Comparison of ENCODE assay signal across 23 cellular contexts in the genomic region with DNA sequence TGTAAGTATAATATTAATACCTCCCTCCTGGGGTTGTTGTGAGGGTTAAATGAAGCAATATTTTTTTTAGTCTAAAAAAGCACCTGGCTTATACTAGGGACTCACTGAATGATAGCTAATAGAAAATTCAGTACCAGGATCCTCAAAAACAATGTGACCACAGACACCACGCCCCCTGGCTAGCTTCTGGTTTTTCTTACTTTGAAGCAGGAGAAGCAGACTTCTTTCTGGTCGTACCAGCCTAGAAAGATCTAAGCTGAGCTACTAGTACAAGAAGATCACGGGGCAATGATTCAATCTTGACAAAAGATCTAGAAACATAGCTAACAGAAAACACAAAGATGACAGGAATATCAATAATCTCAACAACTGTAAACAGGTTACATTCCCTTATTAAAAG.
A peak's percentile ranks its signal among the peaks of the same experiment; 100 is the strongest.
DNase-seq lines count a peak whose midpoint lies in the region; ATAC-seq and TF ChIP-seq lines count a peak whose summit lies in the region.
"Had no signal": no experiment of that assay in that cellular context is flagged by ENCODE, and none has a peak within 500 bp of the region (broad histone marks: within the 10 kb centered on the region; RNA-seq: fewer than 3 reads in every experiment).

No MANE protein-coding gene starts in this region.

- ATAC-seq in activated CD8-positive, alpha-beta memory T cell treated with anti-CD3 and anti-CD28 coated beads, Interleukin-2, amount 10 ng/mL, durations not matched to agents 7 days and 5 days = no peak
- ATAC-seq in activated CD8-positive, alpha-beta T cell treated with anti-CD3 and anti-CD28 coated beads for 36 hours = no peak
- ATAC-seq in GM18511 (IDR thresholded peaks at IDR 0.05; ENCODE audit: unreplicated experiment) (no peak), HG03378 (IDR thresholded peaks at IDR 0.05; ENCODE audit: unreplicated experiment) (no peak), GM21360 (IDR thresholded peaks at IDR 0.05; ENCODE audit: unreplicated experiment) (no peak)
- ATAC-seq: A549, sciatic nerve, upper lobe of right lung had no signal

- peaks cover 2% of the 10 kb centered on the region for H3K9me3 Mint-ChIP-seq in activated CD8-positive, alpha-beta memory T cell treated with anti-CD3 and anti-CD28 coated beads, Interleukin-2, amount 10 ng/mL, durations not matched to agents 7 days and 5 days (ENCODE audit: low read depth)
- no peaks in the 10 kb centered on the region for H3K9me3 Mint-ChIP-seq in activated CD8-positive, alpha-beta T cell treated with anti-CD3 and anti-CD28 coated beads for 36 hours
- H3K9me3 Mint-ChIP-seq: neural progenitor cell had no signal

- no peak overlapping the region for H3K27ac Mint-ChIP-seq in activated CD8-positive, alpha-beta memory T cell treated with anti-CD3 and anti-CD28 coated beads, Interleukin-2, amount 10 ng/mL, durations not matched to agents 7 days and 5 days
- no peak overlapping the region for H3K27ac Mint-ChIP-seq in activated CD8-positive, alpha-beta T cell treated with anti-CD3 and anti-CD28 coated beads for 36 hours
- H3K27ac Mint-ChIP-seq: B cell, neural progenitor cell, progenitor cell of endocrine pancreas had no signal

- H3K36me3 Mint-ChIP-seq in activated CD8-positive, alpha-beta memory T cell treated with anti-CD3 and anti-CD28 coated beads, Interleukin-2, amount 10 ng/mL, durations not matched to agents 7 days and 5 days = no peaks in the 10 kb centered on the region
- no peaks in the 10 kb centered on the region for H3K36me3 Mint-ChIP-seq in activated CD8-positive, alpha-beta T cell treated with anti-CD3 and anti-CD28 coated beads for 36 hours (ENCODE audit: low read depth)

- no peak overlapping the region for H3K4me3 Mint-ChIP-seq in activated CD8-positive, alpha-beta memory T cell treated with anti-CD3 and anti-CD28 coated beads, Interleukin-2, amount 10 ng/mL, durations not matched to agents 7 days and 5 days
- H3K4me3 Mint-ChIP-seq in activated CD8-positive, alpha-beta T cell treated with anti-CD3 and anti-CD28 coated beads for 36 hours = no peak overlapping the region
- H3K4me3 Mint-ChIP-seq: B cell, neural progenitor cell had no signal

- no peak for TF ChIP-seq CTCF in activated CD8-positive, alpha-beta T cell treated with anti-CD3 and anti-CD28 coated beads for 36 hours (IDR thresholded peaks at IDR 0.05)

- intact Hi-C loops in activated CD8-positive, alpha-beta T cell treated with anti-CD3 and anti-CD28 coated beads for 36 hours (cut with micrococcal nuclease) = no loop called here

- CTCF ChIA-PET in activated CD8-positive, alpha-beta memory T cell treated with anti-CD3 and anti-CD28 coated beads, Interleukin-2, amount 10 ng/mL, durations not matched to agents 7 days and 5 days (lab: Charles Lee) = interaction anchor here (0.6 kb wide), 1 partner anchor 9 kb away, joined by 3 read pairs; no protein-coding TSS in a partner anchor
- CTCF ChIA-PET in activated CD8-positive, alpha-beta T cell treated with anti-CD3 and anti-CD28 coated beads for 36 hours (lab: Charles Lee) = interaction anchor here (2.3 kb wide), 1 partner anchor 9 kb away, joined by 10 read pairs; no protein-coding TSS in a partner anchor

- H3K4me1 Mint-ChIP-seq in activated CD8-positive, alpha-beta memory T cell treated with anti-CD3 and anti-CD28 coated beads, Interleukin-2, amount 10 ng/mL, durations not matched to agents 7 days and 5 days = no peaks in the 10 kb centered on the region
- peaks cover 12% of the 10 kb centered on the region for H3K4me1 Mint-ChIP-seq in activated CD8-positive, alpha-beta T cell treated with anti-CD3 and anti-CD28 coated beads for 36 hours (ENCODE audit: low read depth)
- H3K4me1 Mint-ChIP-seq: B cell had no signal

- H3K27me3 Mint-ChIP-seq in activated CD8-positive, alpha-beta memory T cell treated with anti-CD3 and anti-CD28 coated beads, Interleukin-2, amount 10 ng/mL, durations not matched to agents 7 days and 5 days = no peaks in the 10 kb centered on the region
- H3K27me3 Mint-ChIP-seq in activated CD8-positive, alpha-beta T cell treated with anti-CD3 and anti-CD28 coated beads for 36 hours = no peaks in the 10 kb centered on the region
- H3K27me3 Mint-ChIP-seq: B cell, progenitor cell of endocrine pancreas had no signal

- POLR2A ChIA-PET in activated CD8-positive, alpha-beta T cell treated with anti-CD3 and anti-CD28 coated beads for 36 hours (lab: Charles Lee) = interaction anchor here (0.5 kb wide), 1 partner anchor 26 kb away, joined by 3 read pairs; no protein-coding TSS in a partner anchor

- peak; percentile 45 for DNase-seq in activated CD8-positive, alpha-beta memory T cell treated with anti-CD3 and anti-CD28 coated beads, Interleukin-2, amount 50 U/mL, for 4 hours
- DNase-seq in activated CD8-positive, alpha-beta memory T cell treated with anti-CD3 and anti-CD28 coated beads, Interleukin-2, amount 10 ng/mL, durations not matched to agents 7 days and 5 days = no peak
- DNase-seq in stimulated activated naive CD4-positive, alpha-beta T cell (lab: John Stamatoyannopoulos, UW) = peak in 5 of 6 experiments; percentile 19 to 68 (median 63)
- DNase-seq in stimulated activated naive CD4-positive, alpha-beta T cell treated with Interleukin-2 at 50 U/mL for 16 hours (lab: John Stamatoyannopoulos, UW) = no peak
- DNase-seq in activated CD8-positive, alpha-beta T cell treated with anti-CD3 and anti-CD28 coated beads for 36 hours = peak; percentile 53
- DNase-seq: adrenal gland; brain microvascular endothelial cell; effector CD4-positive, alpha-beta T cell; GOT3; head of caudate nucleus; NCI-H1417 treated with DMSO at 0.1 percent for 48 hours; NCI-H2107; NCI-H446; substantia nigra; upper lobe of right lung had no signal

Comparison
In these comparisons a context has a peak if more than half of its experiments do, and no peak if none do; other contexts are left out.
1. DNase-seq: peak in activated CD8-positive, alpha-beta memory T cell treated with anti-CD3 and anti-CD28 coated beads, Interleukin-2, amount 50 U/mL, for 4 hours (single experiment), stimulated activated naive CD4-positive, alpha-beta T cell (5 of 6) and activated CD8-positive, alpha-beta T cell treated with anti-CD3 and anti-CD28 coated beads for 36 hours (single experiment); none in activated CD8-positive, alpha-beta memory T cell treated with anti-CD3 and anti-CD28 coated beads, Interleukin-2, amount 10 ng/mL, durations not matched to agents 7 days and 5 days (single experiment) and stimulated activated naive CD4-positive, alpha-beta T cell treated with Interleukin-2 at 50 U/mL for 16 hours (single experiment).